In genomic region chr14:104283197-104284106, GRCh38 we compare ENCODE assay signal across 13 cellular contexts.
DNase-seq lines count a peak whose midpoint lies in the region; ATAC-seq and TF ChIP-seq lines count a peak whose summit lies in the region.
"Had no signal": no experiment of that assay in that cellular context is flagged by ENCODE, and none has a peak within 500 bp of the region (broad histone marks: within the 10 kb centered on the region; RNA-seq: fewer than 3 reads in every experiment).

No MANE protein-coding gene starts in this region.

- no peaks in the 10 kb centered on the region for H4K20me1 ChIP-seq in osteoblast (ENCODE audit: insufficient read depth, low read length)

- H3K4me1 ChIP-seq in endodermal cell (ENCODE audit: control insufficient read depth, insufficient read depth, low read length) = no peaks in the 10 kb centered on the region
- no peaks in the 10 kb centered on the region for H3K4me1 ChIP-seq in osteoblast (ENCODE audit: insufficient read depth, low read length)

- H3K4me1 Mint-ChIP-seq in endodermal cell = peaks cover 8% of the 10 kb centered on the region

- H3K4me3 Mint-ChIP-seq in endodermal cell = no peak overlapping the region
- H3K4me3 Mint-ChIP-seq: activated T-cell treated with anti-CD3 and anti-CD28 coated beads, Interleukin-2, amount 50 U/mL, for 24 hours had no signal

- H3K79me2 ChIP-seq in osteoblast (ENCODE audit: insufficient read depth, low read length) = no peaks in the 10 kb centered on the region

- H3K36me3 ChIP-seq in endodermal cell (ENCODE audit: control insufficient read depth, insufficient read depth, low read length) (no peaks in the 10 kb centered on the region), osteoblast (ENCODE audit: insufficient read depth, low read length) (no peaks in the 10 kb centered on the region)

- ATAC-seq in GM19035 (IDR thresholded peaks at IDR 0.05; ENCODE audit: unreplicated experiment) (no peak), HG03108 (IDR thresholded peaks at IDR 0.05; ENCODE audit: unreplicated experiment) (no peak), HG02642 (IDR thresholded peaks at IDR 0.05; ENCODE audit: poor library complexity, unreplicated experiment) (no peak)

- H3K27ac ChIP-seq in endodermal cell (ENCODE audit: low read depth, low read length) = no peak overlapping the region
- no peak overlapping the region for H3K27ac ChIP-seq in osteoblast (ENCODE audit: low read depth, low read length)
- H3K27ac ChIP-seq: KMS-11, PC-9 had no signal

- no peak overlapping the region for H2AFZ ChIP-seq in osteoblast (ENCODE audit: low read length)
- H2AFZ ChIP-seq: PC-9 had no signal

- no peak overlapping the region for H3K27ac Mint-ChIP-seq in endodermal cell
- H3K27ac Mint-ChIP-seq: activated T-cell treated with anti-CD3 and anti-CD28 coated beads, Interleukin-2, amount 50 U/mL, for 24 hours had no signal

- TF ChIP-seq CTCF in endodermal cell (conservative IDR thresholded peaks at IDR 0.05) = no peak
- no peak for TF ChIP-seq CTCF in osteoblast (IDR thresholded peaks at IDR 0.05; ENCODE audit: extremely low read depth, low read depth, low read length)

- H3K4me3 ChIP-seq in endodermal cell (ENCODE audit: low read length) (no peak overlapping the region), osteoblast (ENCODE audit: insufficient read depth, low read length) (no peak overlapping the region)
- H3K4me3 ChIP-seq: PC-9 had no signal

- 92 to 93% methylated on average over 17 to 25 of the region's 25 CpGs for WGBS in endodermal cell (ENCODE audit: insufficient coverage in 1 of 2, insufficient read length in 1 of 2), 2 experiments

- H3K9me3 ChIP-seq in endodermal cell (ENCODE audit: control insufficient read depth, low read length) (no peaks in the 10 kb centered on the region), osteoblast (ENCODE audit: low read depth, low read length) (no peaks in the 10 kb centered on the region)

- no peaks in the 10 kb centered on the region for H3K9me3 Mint-ChIP-seq in endodermal cell
- H3K9me3 Mint-ChIP-seq: activated T-cell treated with anti-CD3 and anti-CD28 coated beads, Interleukin-2, amount 50 U/mL, for 24 hours had no signal

- no peak overlapping the region for H3K9ac ChIP-seq in endodermal cell (ENCODE audit: extremely low read depth, low read length, poor library complexity, severe bottlenecking)
- H3K9ac ChIP-seq: KMS-11 had no signal

- H3K36me3 Mint-ChIP-seq in endodermal cell (ENCODE audit: low read depth) = no peaks in the 10 kb centered on the region

- no peaks in the 10 kb centered on the region for H3K27me3 ChIP-seq in endodermal cell (ENCODE audit: control insufficient read depth, insufficient read depth, low read length, poor library complexity, severe bottlenecking)
- no peaks in the 10 kb centered on the region for H3K27me3 ChIP-seq in osteoblast (ENCODE audit: insufficient read depth, low read length)

- no peak overlapping the region for H3K4me2 ChIP-seq in osteoblast (ENCODE audit: insufficient read depth, low read length)
- H3K4me2 ChIP-seq: KMS-11, PC-9 had no signal

- H3K27me3 Mint-ChIP-seq in endodermal cell (ENCODE audit: insufficient read depth) = no peaks in the 10 kb centered on the region

- DNase-seq in DMS79 (lab: John Stamatoyannopoulos, UW) (peak; percentile 77), NCI-H1694 treated with DMSO at 0.1 percent for 48 hours (lab: John Stamatoyannopoulos, UW) (peak; percentile 43), endodermal cell (peak; percentile 33), osteoblast (ENCODE audit: insufficient read length, low spot score, missing footprints) (peak; percentile 58)
- DNase-seq: activated T-cell treated with anti-CD3 and anti-CD28 coated beads, Interleukin-2, amount 50 U/mL, for 24 hours; dermis blood vessel endothelial cell; DND-41; PC-9; stimulated activated CD4-positive, alpha-beta T cell treated with anti-CD3 and anti-CD28 coated beads, Interleukin-4, amount 100 ng/mL, for 1 hour had no signal
